ENCODE assay signal across 37 cellular contexts in the genomic region with DNA sequence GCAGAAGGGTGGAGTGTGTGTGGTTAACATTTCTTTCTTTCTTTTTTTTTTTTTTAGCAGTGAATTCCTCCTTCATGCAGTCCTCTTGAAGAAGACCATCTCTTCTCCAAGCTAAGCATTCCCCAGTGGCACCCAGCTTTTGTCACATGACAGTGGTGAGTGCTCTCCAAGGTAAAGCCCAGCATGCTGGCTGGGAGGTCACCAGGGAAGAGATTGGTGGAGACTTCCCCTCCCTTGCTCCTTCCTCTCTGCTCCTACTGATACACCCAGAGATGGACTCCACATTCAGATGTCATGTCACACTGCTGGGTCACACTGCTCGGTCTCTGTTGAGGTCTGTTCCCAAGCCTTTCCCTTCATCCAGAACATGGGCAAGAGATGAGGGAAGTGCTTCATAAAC. TPM values are rescaled to one million over a fixed set of nuclear protein-coding genes. Genes with fewer than 3 reads are reported as not detected.
"Had no signal": no experiment of that assay in that cellular context is flagged by ENCODE, and none has a peak within 500 bp of the region (broad histone marks: within the 10 kb centered on the region; RNA-seq: fewer than 3 reads in every experiment).

No MANE protein-coding gene starts in this region.

- DNase-seq: Karpas-422, Kasumi-1, MG63, MM.1S, MV-4-11, NCI-H1048, NCI-H1092, NCI-H1092 treated with DMSO at 0.1 percent for 48 hours, NCI-H1105, NCI-H1105 treated with DMSO at 0.1 percent for 48 hours, NCI-H1417, NCI-H1417 treated with DMSO at 0.1 percent for 48 hours, NCI-H1436, NCI-H1436 treated with DMSO at 0.1 percent for 48 hours, NCI-H146, NCI-H1694, NCI-H1694 treated with DMSO at 0.1 percent for 48 hours, NCI-H187, NCI-H187 treated with DMSO at 0.1 percent for 48 hours, NCI-H1930, NCI-H2029, NCI-H2029 treated with DMSO at 0.1 percent for 48 hours, NCI-H2081, NCI-H2081 treated with DMSO at 0.1 percent for 48 hours, NCI-H2107, NCI-H2171, NCI-H2171 treated with DMSO at 0.1 percent for 48 hours, NCI-H2227 treated with DMSO at 0.1 percent for 48 hours, NCI-H226, NCI-H345, NCI-H446, NCI-H446 treated with DMSO at 0.1 percent for 48 hours, NCI-H510A had no signal

- H3K27ac ChIP-seq: KMS-11 had no signal

- H3K27me3 ChIP-seq: MG63 had no signal

- H3K4me3 ChIP-seq: MG63 had no signal

- H3K4me2 ChIP-seq: KMS-11 had no signal

- H3K9ac ChIP-seq: KMS-11 had no signal

- H3K36me3 ChIP-seq: MG63 had no signal

RNA-seq across cellular contexts. Expression of gene FRMPD2, which starts 55.3 kb away (rescaled TPM):
- total RNA-seq: LHCN-M2, M059J, NCI-H460 had no signal
